8 cellular contexts compared by ENCODE assay signal in the genomic region with DNA sequence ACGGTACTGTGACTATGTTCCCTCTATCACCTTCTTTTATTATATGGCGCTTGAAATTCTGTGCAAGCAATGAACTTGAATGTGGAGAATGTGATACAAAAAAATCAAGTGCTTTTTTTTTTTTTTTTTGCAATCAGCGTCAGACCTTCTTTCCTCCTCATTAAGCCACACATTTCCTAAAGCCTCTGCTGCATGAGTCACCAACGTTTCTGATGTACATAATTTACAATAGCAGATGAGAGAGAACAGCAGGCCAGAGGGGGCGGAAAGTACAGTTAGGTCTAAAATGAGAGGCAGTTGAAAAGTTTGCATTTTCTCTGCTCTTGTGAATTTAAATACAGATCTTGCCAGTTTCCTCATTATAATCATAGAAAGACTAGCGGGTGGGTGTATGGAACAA.
DNase-seq lines count a peak whose midpoint lies in the region; ATAC-seq and TF ChIP-seq lines count a peak whose summit lies in the region.

No MANE protein-coding gene starts in this region.

- peak overlapping the region; percentile 95 for H3K27ac ChIP-seq in SK-N-MC

- peak; percentile 47 for ATAC-seq in GM21723 (IDR thresholded peaks at IDR 0.05; ENCODE audit: unreplicated experiment)

- H3K9ac ChIP-seq in SK-N-MC (ENCODE audit: insufficient read length), result peak overlapping the region; percentile 56

- H3K4me3 ChIP-seq in SK-N-MC (peak overlapping the region; percentile 70), retinal pigment epithelial cell (ENCODE audit: low read length) (no peak overlapping the region)

- peaks cover 3% of the 10 kb centered on the region; the same call in 1 of the 2 replicates for H3K9me3 ChIP-seq in SK-N-MC (ENCODE audit: low read depth, low read length)

- H3K36me3 ChIP-seq in SK-N-MC (ENCODE audit: insufficient read depth, low read length), result no peaks in the 10 kb centered on the region

- TF ChIP-seq CTCF in retinal pigment epithelial cell (conservative IDR thresholded peaks at IDR 0.05; ENCODE audit: low read depth, low read length), result no peak

- intact Hi-C loops in posterior vena cava (cut with DNase I), result no loop called here

- no peak for DNase-seq in SK-N-MC (ENCODE audit: low read depth, low spot score)
- peak; percentile 75 for DNase-seq in astrocyte of the hippocampus (ENCODE audit: low read depth, low spot score)
- DNase-seq in retinal pigment epithelial cell (ENCODE audit: low read depth), result peak; percentile 51
- no peak for DNase-seq in posterior vena cava (ENCODE audit: low spot score)
- no peak for DNase-seq in NCI-H82 treated with DMSO at 0.1 percent for 48 hours (lab: John Stamatoyannopoulos, UW; ENCODE audit: unreplicated experiment)
- no peak for DNase-seq in C1 segment of cervical spinal cord (lab: John Stamatoyannopoulos, UW)
- DNase-seq in SW 1271 (lab: John Stamatoyannopoulos, UW), result no peak

Comparison
In these comparisons a context has a peak if more than half of its experiments do, and no peak if none do; other contexts are left out.
1. DNase-seq: peak in astrocyte of the hippocampus (single experiment) and retinal pigment epithelial cell (single experiment); none in SK-N-MC (single experiment), posterior vena cava (single experiment), NCI-H82 treated with DMSO at 0.1 percent for 48 hours (single experiment), C1 segment of cervical spinal cord (0 of 14) and SW 1271 (0 of 2).